1 cellular context compared by ENCODE assay signal in genomic region chr3:8485141-8485840, GRCh38.
TF ChIP-seq lines count a peak whose summit lies in the region.

No MANE protein-coding gene starts in this region.

TF ChIP-seq in IMR-90, 13 proteins besides CTCF, POLR2A, EP300 and RAD21:
- no peak for TF ChIP-seq MAZ (IDR thresholded peaks at IDR 0.05; ENCODE audit: borderline replicate concordance, low read depth, low read length)
- TF ChIP-seq RFX5 (IDR thresholded peaks at IDR 0.05; ENCODE audit: low read depth, low read length): no peak
